In the genomic region with DNA sequence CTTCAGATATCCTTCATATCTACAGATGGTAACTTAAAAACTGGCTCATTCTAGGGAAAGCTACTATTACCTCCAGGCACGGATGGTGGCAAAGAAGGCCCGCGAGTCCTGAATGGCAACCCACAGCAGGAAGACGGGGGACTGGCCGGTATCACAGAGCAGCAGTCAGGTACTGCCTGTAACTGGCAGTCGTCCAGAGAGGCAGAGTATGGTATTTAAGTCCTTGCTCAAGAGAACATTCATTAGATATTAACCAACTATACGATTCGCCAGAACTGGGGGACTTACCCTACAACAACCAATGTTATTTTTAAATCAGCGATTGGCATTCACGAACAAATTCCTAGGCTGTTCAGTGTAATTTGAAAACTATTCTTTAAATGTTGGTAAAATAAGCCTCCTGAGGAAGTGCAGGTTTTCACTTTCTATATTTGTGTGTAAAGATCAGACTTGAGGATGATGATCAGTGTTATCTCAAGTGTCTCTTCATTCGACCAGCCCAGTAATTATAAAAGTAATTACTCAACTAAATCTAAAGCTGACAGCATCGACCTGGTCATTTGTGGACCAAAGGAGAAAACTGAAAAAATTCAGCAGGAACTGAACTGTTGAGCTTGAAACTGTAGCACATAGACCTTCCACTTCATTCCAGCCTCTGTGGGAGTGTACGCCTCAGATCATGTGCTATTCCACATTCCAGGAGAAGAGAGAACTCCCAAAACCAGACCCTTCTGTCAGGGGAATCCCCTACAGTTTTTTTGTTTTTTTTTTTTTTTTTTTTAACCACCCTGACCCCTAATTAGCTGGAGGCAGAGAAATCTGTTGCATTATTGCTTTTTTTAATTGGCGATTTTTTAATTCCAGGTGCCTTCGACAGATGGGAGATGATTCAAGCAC, we compare ENCODE assay signal across 9 cellular contexts.
DNase-seq lines count a peak whose midpoint lies in the region; ATAC-seq and TF ChIP-seq lines count a peak whose summit lies in the region.
"Had no signal": no experiment of that assay in that cellular context is flagged by ENCODE, and none has a peak within 500 bp of the region (broad histone marks: within the 10 kb centered on the region; RNA-seq: fewer than 3 reads in every experiment).

No MANE protein-coding gene starts in this region.

- no peaks in the 10 kb centered on the region for H3K9me3 ChIP-seq in body of pancreas
- H3K9me3 ChIP-seq in lung (ENCODE audit: control insufficient read depth in 2 of 2, insufficient read depth in 1 of 2, low read length in 1 of 2), result no peaks in the 10 kb centered on the region
- H3K9me3 ChIP-seq in CD4-positive, alpha-beta T cell (ENCODE audit: control insufficient read depth, low read length), result no peaks in the 10 kb centered on the region
- no peaks in the 10 kb centered on the region for H3K9me3 ChIP-seq in mammary epithelial cell (replicated peaks; ENCODE audit: insufficient read depth, low read length)

- H3K79me2 ChIP-seq in mammary epithelial cell (ENCODE audit: insufficient read depth, low read length), result no peaks in the 10 kb centered on the region

- H3K4me3 ChIP-seq in body of pancreas (no peak overlapping the region), lung (no peak overlapping the region), mammary epithelial cell (replicated peaks in 1 of 3; ENCODE audit: insufficient read depth in 1 of 3, low read depth in 2 of 3, low read length in 3 of 3) (no peak overlapping the region)

- dilution Hi-C loops in mammary epithelial cell (cut with HindIII; ENCODE audit: low sequenced_read_pairs), result no loop called here

- intact Hi-C loops in body of pancreas (cut with DNase I) (no loop called here), mammary epithelial cell (cut with micrococcal nuclease) (no loop called here)
- intact Hi-C loops in CD4-positive, alpha-beta T cell (cut with DNase I, micrococcal nuclease), result no loop called here

- peaks cover 81% of the 10 kb centered on the region for H3K4me1 ChIP-seq in body of pancreas
- H3K4me1 ChIP-seq in lung (ENCODE audit: control insufficient read depth in 2 of 2, insufficient read depth in 2 of 2, low read length in 2 of 2), result peaks cover 3 to 11% of the 10 kb centered on the region in 2 donors
- no peaks in the 10 kb centered on the region for H3K4me1 ChIP-seq in mammary epithelial cell (ENCODE audit: insufficient read depth, low read length)

- no peak overlapping the region for H3K9ac ChIP-seq in mammary epithelial cell (ENCODE audit: insufficient read depth, low read length)

- TF ChIP-seq CTCF in body of pancreas (IDR thresholded peaks at IDR 0.05) (no peak), lung (IDR thresholded peaks at IDR 0.05; ENCODE audit: control extremely low read depth, extremely low read depth) (no peak), mammary epithelial cell (conservative IDR thresholded peaks at IDR 0.05 in 1 of 2, IDR thresholded peaks at IDR 0.05 in 1 of 2; ENCODE audit: extremely low read depth in 1 of 2, insufficient read depth in 1 of 2, low read depth in 1 of 2, low read length in 2 of 2) (no peak)
- no peak for TF ChIP-seq CTCF in CD4-positive, alpha-beta T cell (IDR thresholded peaks at IDR 0.05)

- 29 to 31% methylated on average over 15 of the region's 15 CpGs for WGBS in body of pancreas, 2 donors
- WGBS in lung, 2 donors, result 69 to 88% methylated on average over 15 of the region's 15 CpGs
- WGBS in mammary epithelial cell (ENCODE audit: low coverage, missing lambda C conversion rate), result 91% methylated on average over 13 of the region's 15 CpGs

- H4K20me1 ChIP-seq in mammary epithelial cell (ENCODE audit: insufficient read depth, low read length), result no peaks in the 10 kb centered on the region

- H3K36me3 Mint-ChIP-seq in CD4-positive, alpha-beta T cell (ENCODE audit: low read depth), result peaks cover 94% of the 10 kb centered on the region

- no peak overlapping the region for H3K27ac Mint-ChIP-seq in CD4-positive, alpha-beta T cell

- CTCF ChIA-PET in CD4-positive, alpha-beta T cell (lab: Charles Lee), result interaction anchor here (0.7 kb wide), 1 partner anchor 450 kb away, joined by 3 read pairs; no protein-coding TSS in a partner anchor
- CTCF ChIA-PET in mammary epithelial cell (lab: Charles Lee; ENCODE audit: low non-redundant PET), result no interaction called here

- no peaks in the 10 kb centered on the region for H3K4me1 Mint-ChIP-seq in CD4-positive, alpha-beta T cell (ENCODE audit: low read depth)

- POLR2A ChIA-PET in CD4-positive, alpha-beta T cell (lab: Charles Lee), result no interaction called here

- no TSS peak for BruUV-seq in mammary epithelial cell (replicated peaks; lab: Mats Ljungman, UMichigan)

- no peak overlapping the region for H2AFZ ChIP-seq in mammary epithelial cell (ENCODE audit: low read depth, low read length)

- H3K27me3 Mint-ChIP-seq in CD4-positive, alpha-beta T cell, result no peaks in the 10 kb centered on the region

- TF ChIP-seq POLR2A in body of pancreas (IDR thresholded peaks at IDR 0.05), result no peak

- no peak overlapping the region for H3K4me2 ChIP-seq in mammary epithelial cell (ENCODE audit: insufficient read depth, low read depth, low read length)

- peak; percentile 58 for ATAC-seq in GM21786 (IDR thresholded peaks at IDR 0.05; ENCODE audit: unreplicated experiment)
- peak; percentile 63 for ATAC-seq in body of pancreas
- no peak for ATAC-seq in lung (ENCODE audit: insufficient read depth, low FRiP score)
- no peak for ATAC-seq in CD4-positive, alpha-beta T cell (ENCODE audit: poor library complexity)
- ATAC-seq in GM21717 (IDR thresholded peaks at IDR 0.05; ENCODE audit: unreplicated experiment), result no peak

- H3K36me3 ChIP-seq in body of pancreas (replicated peaks in 1 of 2; ENCODE audit: insufficient read depth in 1 of 2, low read depth in 2 of 2) (peaks cover 10 to 14% of the 10 kb centered on the region in 2 donors), lung (ENCODE audit: control insufficient read depth in 2 of 2, insufficient read depth in 2 of 2, low read length in 2 of 2) (peaks cover 13 to 28% of the 10 kb centered on the region in 2 donors), mammary epithelial cell (ENCODE audit: insufficient read depth, low read length) (peaks cover 3% of the 10 kb centered on the region)

- no peaks in the 10 kb centered on the region for H3K27me3 ChIP-seq in body of pancreas
- H3K27me3 ChIP-seq in lung (ENCODE audit: control insufficient read depth, insufficient read depth), result no peaks in the 10 kb centered on the region
- no peaks in the 10 kb centered on the region for H3K27me3 ChIP-seq in CD4-positive, alpha-beta T cell (ENCODE audit: control insufficient read depth, insufficient read depth, low read length)
- no peaks in the 10 kb centered on the region for H3K27me3 ChIP-seq in mammary epithelial cell (ENCODE audit: insufficient read depth, low read length)

- in situ Hi-C loops in G401 (cut with HindIII; ENCODE audit: low sequenced_read_pairs), result no loop called here
- in situ Hi-C loops in mammary epithelial cell (cut with MboI; ENCODE audit: low sequenced_read_pairs in 2 of 2), result no loop called here

- peak; percentile 65 for DNase-seq in G401 (ENCODE audit: low spot score)
- DNase-seq in body of pancreas, result peak; percentile 70 to 88 (median 86)
- DNase-seq in lung (ENCODE audit: low spot score), result no peak
- no peak for DNase-seq in medulla oblongata (ENCODE audit: extremely low spot score)
- DNase-seq in CD4-positive, alpha-beta T cell, result no peak
- DNase-seq in mammary epithelial cell, result no peak

- H3K27ac ChIP-seq in body of pancreas (peak overlapping the region; percentile 27 to 74 (median 51)), lung (ENCODE audit: low read depth in 1 of 2, low read length in 1 of 2) (peak overlapping the region; percentile 66 to 89), mammary epithelial cell (ENCODE audit: insufficient read depth, low read depth, low read length) (no peak overlapping the region)
- H3K27ac ChIP-seq in CD4-positive, alpha-beta T cell (ENCODE audit: low read depth, low read length), result no peak overlapping the region
- H3K27ac ChIP-seq: C4-2B had no signal

- no peaks in the 10 kb centered on the region for H3K9me3 Mint-ChIP-seq in CD4-positive, alpha-beta T cell

- no peak overlapping the region for H3K4me3 Mint-ChIP-seq in CD4-positive, alpha-beta T cell

Comparison
In these comparisons a context has a peak if more than half of its experiments do, and no peak if none do; other contexts are left out.
1. DNase-seq: peak in G401 (single experiment) and body of pancreas (4 of 4); none in lung (single experiment), medulla oblongata (single experiment), CD4-positive, alpha-beta T cell (0 of 10) and mammary epithelial cell (single experiment).
2. ATAC-seq: peak in GM21786 (single experiment) and body of pancreas (single experiment); none in lung (single experiment), CD4-positive, alpha-beta T cell (single experiment) and GM21717 (single experiment).
3. H3K27ac ChIP-seq: peak in body of pancreas (4 of 4) and lung (2 of 2); none in CD4-positive, alpha-beta T cell (single experiment) and mammary epithelial cell (single experiment).